ENCODE assay signal across 8 cellular contexts in genomic region chr7:22885824-22886255, GRCh38.
DNase-seq lines count a peak whose midpoint lies in the region; ATAC-seq, FAIRE-seq and TF ChIP-seq lines count a peak whose summit lies in the region.

No MANE protein-coding gene starts in this region.

- no peaks in the 10 kb centered on the region for H3K36me3 ChIP-seq in MG63

- in situ Hi-C loops in G401 (cut with HindIII; ENCODE audit: low sequenced_read_pairs), result no loop called here

- ATAC-seq in GM19397 (IDR thresholded peaks at IDR 0.05; ENCODE audit: unreplicated experiment), result peak; percentile 83
- ATAC-seq in HG03442 (IDR thresholded peaks at IDR 0.05; ENCODE audit: unreplicated experiment), result peak; percentile 91

- H3K4me3 ChIP-seq in epithelial cell of esophagus (ENCODE audit: low read length) (no peak overlapping the region), MG63 (no peak overlapping the region)

- H3K36me3 Mint-ChIP-seq in T-helper 2 cell treated with Interferon-gamma antibody and Interleukin-4, amounts not matched to agents 5 μg/mL and 100 μg/mL, for 36 hours (ENCODE audit: low read depth), result peaks cover 3% of the 10 kb centered on the region

- H3K9me3 ChIP-seq in MG63, result no peaks in the 10 kb centered on the region

- H3K27me3 Mint-ChIP-seq in T-helper 2 cell treated with Interferon-gamma antibody and Interleukin-4, amounts not matched to agents 5 μg/mL and 100 μg/mL, for 36 hours (ENCODE audit: low read depth), result no peaks in the 10 kb centered on the region

- H3K9me3 Mint-ChIP-seq in T-helper 2 cell treated with Interferon-gamma antibody and Interleukin-4, amounts not matched to agents 5 μg/mL and 100 μg/mL, for 36 hours, result no peaks in the 10 kb centered on the region

- no peak for FAIRE-seq in urothelium cell line (lab: Jason Lieb, UNC)

- TF ChIP-seq CTCF in epithelial cell of esophagus (IDR thresholded peaks at IDR 0.05; ENCODE audit: insufficient read depth, low read depth, low read length, missing control alignments), result no peak

- peak overlapping the region; percentile 97 for H3K27ac Mint-ChIP-seq in T-helper 2 cell treated with Interferon-gamma antibody and Interleukin-4, amounts not matched to agents 5 μg/mL and 100 μg/mL, for 36 hours

- DNase-seq in COLO668 (lab: John Stamatoyannopoulos, UW; ENCODE audit: unreplicated experiment) (peak; percentile 36), epithelial cell of esophagus (ENCODE audit: low read depth) (peak; percentile 20), urothelium cell line (ENCODE audit: low spot score) (peak; percentile 22), MG63 (no peak), G401 (ENCODE audit: low spot score) (no peak)
- peak; percentile 74 for DNase-seq in T-helper 2 cell treated with Interferon-gamma antibody and Interleukin-4, amounts not matched to agents 5 μg/mL and 100 μg/mL, for 36 hours (ENCODE audit: low spot score)

- peak overlapping the region; percentile 78 for H3K4me3 Mint-ChIP-seq in T-helper 2 cell treated with Interferon-gamma antibody and Interleukin-4, amounts not matched to agents 5 μg/mL and 100 μg/mL, for 36 hours

- no peaks in the 10 kb centered on the region for H3K27me3 ChIP-seq in MG63

- peaks cover 33% of the 10 kb centered on the region for H3K4me1 Mint-ChIP-seq in T-helper 2 cell treated with Interferon-gamma antibody and Interleukin-4, amounts not matched to agents 5 μg/mL and 100 μg/mL, for 36 hours (ENCODE audit: low read depth)

Comparison
In these comparisons a context has a peak if more than half of its experiments do, and no peak if none do; other contexts are left out.
1. DNase-seq: peak in COLO668 (single experiment), T-helper 2 cell treated with Interferon-gamma antibody and Interleukin-4, amounts not matched to agents 5 μg/mL and 100 μg/mL, for 36 hours (single experiment), epithelial cell of esophagus (single experiment) and urothelium cell line (single experiment); none in MG63 (single experiment) and G401 (single experiment).